ENCODE assay signal across 8 cellular contexts in the genomic region with DNA sequence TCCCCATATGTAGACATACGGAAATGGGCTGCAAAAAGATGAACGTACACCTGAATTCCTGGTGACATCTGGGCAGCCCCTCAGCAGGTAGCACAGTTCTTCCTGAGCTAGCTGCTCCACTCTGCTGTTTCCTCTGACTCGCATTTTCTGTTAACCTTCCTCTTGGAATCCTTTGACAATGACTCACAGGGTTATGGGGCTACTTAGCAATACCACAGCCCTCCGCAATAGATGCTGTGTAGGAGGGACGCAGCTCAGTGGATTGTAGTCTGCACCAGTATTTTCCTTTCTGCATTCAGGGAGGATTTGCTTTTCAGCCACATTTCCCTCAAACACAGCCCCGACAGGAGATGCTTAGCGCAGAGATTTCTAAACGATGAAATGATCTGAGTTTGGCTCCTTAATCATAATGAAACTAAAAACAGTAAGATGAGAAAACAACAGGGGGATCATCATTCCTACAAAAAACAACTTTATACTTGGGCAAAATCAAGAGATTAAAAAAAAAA. TPM values are rescaled to one million over a fixed set of nuclear protein-coding genes. Genes with fewer than 3 reads are reported as not detected.
DNase-seq lines count a peak whose midpoint lies in the region; ATAC-seq and TF ChIP-seq lines count a peak whose summit lies in the region.

No MANE protein-coding gene starts in this region.

- POLR2A ChIA-PET in AG04449 (lab: Yijun Ruan, JAX) = interaction anchor here (0.7 to 1.5 kb wide), 3 partner anchors 66 to 299 kb away, joined by 3 to 6 read pairs (median 3); no protein-coding TSS in a partner anchor

- no peaks in the 10 kb centered on the region for H3K27me3 Mint-ChIP-seq in memory B cell

- no peaks in the 10 kb centered on the region for H3K27me3 ChIP-seq in suprapubic skin

- ATAC-seq in GM19043 (IDR thresholded peaks at IDR 0.05; ENCODE audit: low read depth, unreplicated experiment) = peak; percentile 3
- ATAC-seq in HG03354 (IDR thresholded peaks at IDR 0.05; ENCODE audit: poor library complexity, severe bottlenecking, unreplicated experiment) = peak; percentile 19
- no peak for ATAC-seq in memory B cell (ENCODE audit: low read depth)

- H3K4me1 ChIP-seq in suprapubic skin = peaks cover 21% of the 10 kb centered on the region

- peaks cover 3% of the 10 kb centered on the region for H3K9me3 Mint-ChIP-seq in memory B cell

- peak overlapping the region; percentile 39 for H3K4me3 ChIP-seq in AG04449 (ENCODE audit: low read depth, low read length)
- H3K4me3 ChIP-seq in coronary artery = peak overlapping the region; percentile 52
- peak overlapping the region; percentile 29 for H3K4me3 ChIP-seq in suprapubic skin

- H3K4me3 Mint-ChIP-seq in memory B cell = peak overlapping the region; percentile 80

- peaks cover 55% of the 10 kb centered on the region for H3K4me1 Mint-ChIP-seq in memory B cell

- DNase-seq in AG04449 (ENCODE audit: low read depth, low spot score) (peak; percentile 67), SW480 (ENCODE audit: low spot score) (peak; percentile 85), coronary artery (ENCODE audit: low spot score) (no peak), memory B cell (ENCODE audit: low spot score in 2 of 2) (no peak), suprapubic skin (ENCODE audit: low spot score in 2 of 2) (no peak), COLO668 (lab: John Stamatoyannopoulos, UW; ENCODE audit: unreplicated experiment) (no peak)

- peaks cover 14% of the 10 kb centered on the region for H3K36me3 Mint-ChIP-seq in memory B cell

- TF ChIP-seq POLR2A in suprapubic skin (IDR thresholded peaks at IDR 0.05) = no peak

- no peak for TF ChIP-seq EP300 in suprapubic skin (IDR thresholded peaks at IDR 0.05)

- H3K27ac ChIP-seq in coronary artery (peak overlapping the region in 1 of 2 donors; percentile 0), suprapubic skin (peak overlapping the region; percentile 59)

- H3K27ac Mint-ChIP-seq in memory B cell = peak overlapping the region; percentile 95

- no peaks in the 10 kb centered on the region for H3K9me3 ChIP-seq in suprapubic skin

- WGBS in suprapubic skin = 49% methylated on average over 8 of the region's 8 CpGs

- CTCF ChIA-PET in AG04449 (lab: Yijun Ruan, JAX) = interaction anchor here (0.6 to 2.5 kb wide), 11 partner anchors 8 to 342 kb away, joined by 3 to 7 read pairs (median 3); partner anchors contain the start of gene BACH2

- TF ChIP-seq CTCF in AG04449 (IDR thresholded peaks at IDR 0.05; ENCODE audit: insufficient read depth, low read length, missing control alignments) (no peak), coronary artery (IDR thresholded peaks at IDR 0.05) (no peak), suprapubic skin (IDR thresholded peaks at IDR 0.05) (no peak)

- no peaks in the 10 kb centered on the region for H3K36me3 ChIP-seq in suprapubic skin

RNA-seq across cellular contexts. Expression of gene BACH2, which starts 12.4 kb away (rescaled TPM):
- 10 to 100 TPM in 2 of 4 donors, 1 to 10 TPM in 2; 8.5 to 20.0 (median 13.3) TPM for total RNA-seq in suprapubic skin

Comparison
In these comparisons a context has a peak if more than half of its experiments do, and no peak if none do; other contexts are left out.
1. DNase-seq: peak in AG04449 (single experiment) and SW480 (single experiment); none in coronary artery (single experiment), memory B cell (0 of 2), suprapubic skin (0 of 2) and COLO668 (single experiment).
2. Peak in every context shown above with its lines, with median percentiles within 50 percentile points of each other: H3K4me3 ChIP-seq.